8 cellular contexts compared by ENCODE assay signal in genomic region chr14:76946753-76947077, GRCh38.
A peak's percentile ranks its signal among the peaks of the same experiment; 100 is the strongest.
DNase-seq lines count a peak whose midpoint lies in the region; ATAC-seq, FAIRE-seq and TF ChIP-seq lines count a peak whose summit lies in the region.

No MANE protein-coding gene starts in this region.

- TF ChIP-seq RAD21 in HepG2 (CRISPR knock-in tag; IDR thresholded peaks at IDR 0.05) = no peak

- TF ChIP-seq CTCF in HepG2 (CRISPR knock-in tag; IDR thresholded peaks at IDR 0.05) = no peak
- TF ChIP-seq CTCF in type B pancreatic cell (conservative IDR thresholded peaks at IDR 0.05) = no peak

- TF ChIP-seq EP300 in HepG2 (IDR thresholded peaks at IDR 0.05; ENCODE audit: low read depth in 2 of 2, low read length in 2 of 2) (no peak), HepG2 (CRISPR knock-in tag; IDR thresholded peaks at IDR 0.05; ENCODE audit: borderline replicate concordance) (no peak)

- no TSS peak for BruUV-seq in HepG2 (replicated peaks; lab: Mats Ljungman, UMichigan)

- ATAC-seq in activated T-cell treated with anti-CD3 and anti-CD28 coated beads, Interleukin-2, amount 50 U/mL, for 72 hours (replicated peaks in 1 of 2) = no peak
- ATAC-seq in HepG2 = peak; percentile 24; the same call in 2 of the 3 replicates

- peaks cover 0 to 2% of the 10 kb centered on the region in 2 donors for H3K36me3 Mint-ChIP-seq in activated T-cell treated with anti-CD3 and anti-CD28 coated beads, Interleukin-2, amount 50 U/mL, for 72 hours (ENCODE audit: insufficient read depth in 2 of 2)
- H3K36me3 Mint-ChIP-seq in activated T-helper 2 cell treated with anti-CD3 and anti-CD28 coated beads, Interferon-gamma antibody, Interleukin-2, Interleukin-4, amounts not matched to agents 10 μg/mL and 5 μg/mL and 100 μg/mL, durations not matched to agents 14 hours and 24 hours and 36 hours (ENCODE audit: low read depth) = no peaks in the 10 kb centered on the region
- H3K36me3 Mint-ChIP-seq in type B pancreatic cell = no peaks in the 10 kb centered on the region

- intact Hi-C loops in activated T-helper 2 cell treated with anti-CD3 and anti-CD28 coated beads, Interferon-gamma antibody, Interleukin-2, Interleukin-4, amounts not matched to agents 10 μg/mL and 5 μg/mL and 100 μg/mL, durations not matched to agents 14 hours and 24 hours and 36 hours (cut with micrococcal nuclease) = loop anchor here (1.0 kb wide), 1 partner anchor 10 kb away; no protein-coding TSS in a partner anchor
- intact Hi-C loops in HepG2 (cut with micrococcal nuclease; ENCODE audit: unreplicated experiment) = loop anchor here (1.0 kb wide), 2 partner anchors 77 to 107 kb away; no protein-coding TSS in a partner anchor

- peak overlapping the region in 1 of 3 experiments; percentile 68; a peak in 2 of 6 replicates for H3K4me3 ChIP-seq in HepG2 (replicated peaks in 1 of 3; ENCODE audit: insufficient read depth in 1 of 3, low read depth in 2 of 3, low read length in 3 of 3)

- no peak overlapping the region for H3K27ac Mint-ChIP-seq in activated T-cell treated with anti-CD3 and anti-CD28 coated beads, Interleukin-2, amount 50 U/mL, for 72 hours
- peak overlapping the region; percentile 80 for H3K27ac Mint-ChIP-seq in activated T-helper 2 cell treated with anti-CD3 and anti-CD28 coated beads, Interferon-gamma antibody, Interleukin-2, Interleukin-4, amounts not matched to agents 10 μg/mL and 5 μg/mL and 100 μg/mL, durations not matched to agents 14 hours and 24 hours and 36 hours
- H3K27ac Mint-ChIP-seq in type B pancreatic cell = peak overlapping the region; percentile 85

- H3K9me3 Mint-ChIP-seq in activated T-cell treated with anti-CD3 and anti-CD28 coated beads, Interleukin-2, amount 50 U/mL, for 72 hours = no peaks in the 10 kb centered on the region
- no peaks in the 10 kb centered on the region for H3K9me3 Mint-ChIP-seq in activated T-helper 2 cell treated with anti-CD3 and anti-CD28 coated beads, Interferon-gamma antibody, Interleukin-2, Interleukin-4, amounts not matched to agents 10 μg/mL and 5 μg/mL and 100 μg/mL, durations not matched to agents 14 hours and 24 hours and 36 hours
- H3K9me3 Mint-ChIP-seq in type B pancreatic cell = no peaks in the 10 kb centered on the region

- H3K79me2 ChIP-seq in HepG2 (ENCODE audit: insufficient read depth, low read length) = no peaks in the 10 kb centered on the region

- CTCF ChIA-PET in HepG2 (lab: Yijun Ruan, JAX; ENCODE audit: low intra/inter-chr PET ratio, low total read pairs) = interaction anchor here (1.3 to 2.5 kb wide), 4 partner anchors 106 to 124 kb away, joined by 4 to 24 read pairs (median 4); no protein-coding TSS in a partner anchor

- H3K27ac ChIP-seq in HepG2 (ENCODE audit: extremely low read length, insufficient read depth, low read length) = no peak overlapping the region

- H4K20me1 ChIP-seq in HepG2 (ENCODE audit: insufficient read depth, low read length) = no peaks in the 10 kb centered on the region

- peaks cover 81% of the 10 kb centered on the region for H3K4me1 ChIP-seq in HepG2 (ENCODE audit: insufficient read depth, low read length)

- H3K4me3 Mint-ChIP-seq in activated T-cell treated with anti-CD3 and anti-CD28 coated beads, Interleukin-2, amount 50 U/mL, for 72 hours = peak overlapping the region; percentile 63
- H3K4me3 Mint-ChIP-seq in activated T-helper 2 cell treated with anti-CD3 and anti-CD28 coated beads, Interferon-gamma antibody, Interleukin-2, Interleukin-4, amounts not matched to agents 10 μg/mL and 5 μg/mL and 100 μg/mL, durations not matched to agents 14 hours and 24 hours and 36 hours (ENCODE audit: low read depth) = no peak overlapping the region
- peak overlapping the region; percentile 74 for H3K4me3 Mint-ChIP-seq in type B pancreatic cell

- FAIRE-seq in HepG2 (lab: Jason Lieb, UNC) = no peak

- no peak overlapping the region for H2AFZ ChIP-seq in HepG2 (ENCODE audit: low read length)

- WGBS in HepG2 (ENCODE audit: low lambda C conversion rate) = 13% methylated on average over 6 of the region's 6 CpGs

- H3K36me3 ChIP-seq in HepG2 (replicated peaks in 1 of 2; ENCODE audit: control insufficient read depth in 1 of 2, insufficient read depth in 2 of 2, low read length in 2 of 2) = no peaks in the 10 kb centered on the region

- POLR2A ChIA-PET in HepG2 (lab: Yijun Ruan, JAX) = interaction anchor here (1.1 to 2.0 kb wide), 4 partner anchors 9 to 82 kb away, joined by 3 to 14 read pairs (median 9); partner anchors contain the start of gene IRF2BPL

- H3K27me3 Mint-ChIP-seq in activated T-cell treated with anti-CD3 and anti-CD28 coated beads, Interleukin-2, amount 50 U/mL, for 72 hours (ENCODE audit: low read depth) = no peaks in the 10 kb centered on the region
- no peaks in the 10 kb centered on the region for H3K27me3 Mint-ChIP-seq in activated T-helper 2 cell treated with anti-CD3 and anti-CD28 coated beads, Interferon-gamma antibody, Interleukin-2, Interleukin-4, amounts not matched to agents 10 μg/mL and 5 μg/mL and 100 μg/mL, durations not matched to agents 14 hours and 24 hours and 36 hours (ENCODE audit: low read depth)
- no peaks in the 10 kb centered on the region for H3K27me3 Mint-ChIP-seq in type B pancreatic cell

- no peak for DNase-seq in activated T-cell treated with anti-CD3 and anti-CD28 coated beads, Interleukin-2, amount 50 U/mL, for 72 hours
- no peak for DNase-seq in activated T-cell treated with anti-CD3 and anti-CD28 coated beads, Interleukin-2, amount 50 U/mL, for 48 hours
- DNase-seq in activated T-helper 2 cell treated with anti-CD3 and anti-CD28 coated beads, Interferon-gamma antibody, Interleukin-2, Interleukin-4, amounts not matched to agents 10 μg/mL and 5 μg/mL and 100 μg/mL, durations not matched to agents 14 hours and 24 hours and 36 hours (ENCODE audit: low spot score) = no peak
- DNase-seq in HepG2 (ENCODE audit: low spot score) = no peak
- no peak for DNase-seq in type B pancreatic cell (ENCODE audit: extremely low spot score, unreplicated experiment)
- DNase-seq in stimulated activated CD8-positive, alpha-beta memory T cell treated with anti-CD3 and anti-CD28 coated beads, Interleukin-4, amount 100 ng/mL, for 48 hours = no peak
- DNase-seq in NCI-H345 treated with DMSO at 0.1 percent for 48 hours (lab: John Stamatoyannopoulos, UW; ENCODE audit: unreplicated experiment) = no peak
- no peak for DNase-seq in GDM1 (lab: John Stamatoyannopoulos, UW)

- peaks cover 77% of the 10 kb centered on the region for H3K4me1 Mint-ChIP-seq in activated T-cell treated with anti-CD3 and anti-CD28 coated beads, Interleukin-2, amount 50 U/mL, for 72 hours (ENCODE audit: low read depth)
- H3K4me1 Mint-ChIP-seq in activated T-helper 2 cell treated with anti-CD3 and anti-CD28 coated beads, Interferon-gamma antibody, Interleukin-2, Interleukin-4, amounts not matched to agents 10 μg/mL and 5 μg/mL and 100 μg/mL, durations not matched to agents 14 hours and 24 hours and 36 hours (ENCODE audit: low read depth) = peaks cover 46% of the 10 kb centered on the region
- peaks cover 47% of the 10 kb centered on the region for H3K4me1 Mint-ChIP-seq in type B pancreatic cell (ENCODE audit: unreplicated experiment)

- TF ChIP-seq POLR2A in HepG2 (IDR thresholded peaks at IDR 0.05; ENCODE audit: insufficient read depth in 1 of 2, low read depth in 2 of 2, low read length in 2 of 2) = no peak

- H3K9me3 ChIP-seq in HepG2 (ENCODE audit: low read length) = no peaks in the 10 kb centered on the region

- in situ Hi-C loops in HepG2 (cut with HindIII; ENCODE audit: extremely low pct_ligation_motif_present, low pct_unique_long_range_greater_than_20kb) = no loop called here

- peak overlapping the region; percentile 86 for H3K4me2 ChIP-seq in HepG2 (ENCODE audit: low read depth, low read length)

- peak overlapping the region; percentile 51; the same call in 1 of the 2 replicates for H3K9ac ChIP-seq in HepG2 (ENCODE audit: insufficient read depth, low read depth, low read length)

- no peaks in the 10 kb centered on the region; a peak in 1 of 5 replicates for H3K27me3 ChIP-seq in HepG2 (ENCODE audit: control insufficient read depth in 1 of 2, insufficient read depth in 2 of 2, low read length in 2 of 2)

TF ChIP-seq in HepG2, 621 proteins besides CTCF, POLR2A, EP300 and RAD21 (continues in another document):
- TF ChIP-seq, protein P1, sequence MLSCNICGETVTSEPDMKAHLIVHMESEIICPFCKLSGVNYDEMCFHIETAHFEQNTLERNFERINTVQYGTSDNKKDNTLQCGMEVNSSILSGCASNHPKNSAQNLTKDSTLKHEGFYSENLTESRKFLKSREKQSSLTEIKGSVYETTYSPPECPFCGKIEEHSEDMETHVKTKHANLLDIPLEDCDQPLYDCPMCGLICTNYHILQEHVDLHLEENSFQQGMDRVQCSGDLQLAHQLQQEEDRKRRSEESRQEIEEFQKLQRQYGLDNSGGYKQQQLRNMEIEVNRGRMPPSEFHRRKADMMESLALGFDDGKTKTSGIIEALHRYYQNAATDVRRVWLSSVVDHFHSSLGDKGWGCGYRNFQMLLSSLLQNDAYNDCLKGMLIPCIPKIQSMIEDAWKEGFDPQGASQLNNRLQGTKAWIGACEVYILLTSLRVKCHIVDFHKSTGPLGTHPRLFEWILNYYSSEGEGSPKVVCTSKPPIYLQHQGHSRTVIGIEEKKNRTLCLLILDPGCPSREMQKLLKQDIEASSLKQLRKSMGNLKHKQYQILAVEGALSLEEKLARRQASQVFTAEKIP (CRISPR knock-in tag; IDR thresholded peaks at IDR 0.05; ENCODE audit: borderline replicate concordance) = no peak
- TF ChIP-seq ZNF160 (CRISPR knock-in tag; IDR thresholded peaks at IDR 0.05) (no peak), SMYD3 (CRISPR knock-in tag; IDR thresholded peaks at IDR 0.05) (no peak), FOSL1 (CRISPR knock-in tag; IDR thresholded peaks at IDR 0.05; ENCODE audit: borderline replicate concordance) (no peak), ATF1 (CRISPR knock-in tag; IDR thresholded peaks at IDR 0.05) (no peak), IRX3 (CRISPR knock-in tag; IDR thresholded peaks at IDR 0.05; ENCODE audit: borderline replicate concordance, low read depth) (no peak), ZNF138 (CRISPR knock-in tag; IDR thresholded peaks at IDR 0.05; ENCODE audit: low read depth) (no peak)
